2 cellular contexts compared by ENCODE assay signal in the genomic region with DNA sequence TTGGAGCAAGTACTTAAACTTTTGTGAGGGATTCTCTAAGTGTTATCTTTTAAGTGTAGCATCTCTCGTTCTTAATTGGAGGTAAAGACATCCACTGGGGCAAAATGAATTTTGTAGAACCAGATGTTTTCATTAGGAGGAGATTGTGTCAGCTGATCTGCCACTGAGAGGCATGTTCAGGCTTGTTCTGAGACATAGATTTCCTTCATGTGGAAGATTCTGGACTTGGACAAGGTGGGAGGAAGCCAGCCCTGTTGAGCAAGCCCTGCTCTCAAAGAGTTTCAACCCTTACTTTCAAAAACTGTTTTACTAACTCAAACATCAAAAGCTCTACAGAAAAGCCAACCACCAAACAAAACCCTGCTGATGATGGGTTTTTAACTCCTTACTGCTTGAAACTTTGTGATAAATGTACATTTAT.
TF ChIP-seq lines count a peak whose summit lies in the region.

No MANE protein-coding gene starts in this region.

TF ChIP-seq in K562, 482 proteins besides CTCF, POLR2A, EP300 and RAD21:
- TF ChIP-seq POLR3G (IDR thresholded peaks at IDR 0.05; ENCODE audit: extremely low read depth, insufficient read length, insufficient replicate concordance) (no peak), CSDE1 (IDR thresholded peaks at IDR 0.05) (no peak), CEBPG (CRISPR knock-in tag; IDR thresholded peaks at IDR 0.05) (no peak), CEBPG (tag; conservative IDR thresholded peaks at IDR 0.05 in 1 of 2, IDR thresholded peaks at IDR 0.05 in 1 of 2) (0 out of 4 replicates have a peak, but pooled peaks of 1 of the 2 experiments have one; percentile 16), CEBPB (tag; IDR thresholded peaks at IDR 0.05) (peak; percentile 24; the same call in 1 of the 2 replicates), ESRRA (IDR thresholded peaks at IDR 0.05; ENCODE audit: borderline replicate concordance, low read depth) (no peak), MCM3 (IDR thresholded peaks at IDR 0.05) (no peak), NCOA6 (IDR thresholded peaks at IDR 0.05) (no peak), GTF2F1 (IDR thresholded peaks at IDR 0.05; ENCODE audit: low read depth, low read length) (no peak), YY1 (IDR thresholded peaks at IDR 0.05; ENCODE audit: borderline replicate concordance in 1 of 3, control insufficient read depth in 1 of 3, extremely low read depth in 1 of 3, insufficient read depth in 3 of 3, insufficient read length in 1 of 3, insufficient replicate concordance in 2 of 3, low read depth in 1 of 3, low read length in 2 of 3) (no peak), TAL1 (IDR thresholded peaks at IDR 0.05) (no peak), TCF3 (CRISPR knock-in tag; IDR thresholded peaks at IDR 0.05) (no peak)
- TF ChIP-seq, protein P1, sequence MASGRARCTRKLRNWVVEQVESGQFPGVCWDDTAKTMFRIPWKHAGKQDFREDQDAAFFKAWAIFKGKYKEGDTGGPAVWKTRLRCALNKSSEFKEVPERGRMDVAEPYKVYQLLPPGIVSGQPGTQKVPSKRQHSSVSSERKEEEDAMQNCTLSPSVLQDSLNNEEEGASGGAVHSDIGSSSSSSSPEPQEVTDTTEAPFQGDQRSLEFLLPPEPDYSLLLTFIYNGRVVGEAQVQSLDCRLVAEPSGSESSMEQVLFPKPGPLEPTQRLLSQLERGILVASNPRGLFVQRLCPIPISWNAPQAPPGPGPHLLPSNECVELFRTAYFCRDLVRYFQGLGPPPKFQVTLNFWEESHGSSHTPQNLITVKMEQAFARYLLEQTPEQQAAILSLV (tag; IDR thresholded peaks at IDR 0.05) = no peak
- TF ChIP-seq, protein P2, sequence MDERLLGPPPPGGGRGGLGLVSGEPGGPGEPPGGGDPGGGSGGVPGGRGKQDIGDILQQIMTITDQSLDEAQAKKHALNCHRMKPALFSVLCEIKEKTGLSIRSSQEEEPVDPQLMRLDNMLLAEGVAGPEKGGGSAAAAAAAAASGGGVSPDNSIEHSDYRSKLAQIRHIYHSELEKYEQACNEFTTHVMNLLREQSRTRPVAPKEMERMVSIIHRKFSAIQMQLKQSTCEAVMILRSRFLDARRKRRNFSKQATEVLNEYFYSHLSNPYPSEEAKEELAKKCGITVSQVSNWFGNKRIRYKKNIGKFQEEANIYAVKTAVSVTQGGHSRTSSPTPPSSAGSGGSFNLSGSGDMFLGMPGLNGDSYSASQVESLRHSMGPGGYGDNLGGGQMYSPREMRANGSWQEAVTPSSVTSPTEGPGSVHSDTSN (CRISPR knock-in tag; IDR thresholded peaks at IDR 0.05; ENCODE audit: low read depth) = no peak
- TF ChIP-seq, protein P2 (tag; conservative IDR thresholded peaks at IDR 0.05; ENCODE audit: low read depth) = 0 out of 2 replicates have a peak, but pooled peaks have one; percentile 12
- TF ChIP-seq, protein P3, sequence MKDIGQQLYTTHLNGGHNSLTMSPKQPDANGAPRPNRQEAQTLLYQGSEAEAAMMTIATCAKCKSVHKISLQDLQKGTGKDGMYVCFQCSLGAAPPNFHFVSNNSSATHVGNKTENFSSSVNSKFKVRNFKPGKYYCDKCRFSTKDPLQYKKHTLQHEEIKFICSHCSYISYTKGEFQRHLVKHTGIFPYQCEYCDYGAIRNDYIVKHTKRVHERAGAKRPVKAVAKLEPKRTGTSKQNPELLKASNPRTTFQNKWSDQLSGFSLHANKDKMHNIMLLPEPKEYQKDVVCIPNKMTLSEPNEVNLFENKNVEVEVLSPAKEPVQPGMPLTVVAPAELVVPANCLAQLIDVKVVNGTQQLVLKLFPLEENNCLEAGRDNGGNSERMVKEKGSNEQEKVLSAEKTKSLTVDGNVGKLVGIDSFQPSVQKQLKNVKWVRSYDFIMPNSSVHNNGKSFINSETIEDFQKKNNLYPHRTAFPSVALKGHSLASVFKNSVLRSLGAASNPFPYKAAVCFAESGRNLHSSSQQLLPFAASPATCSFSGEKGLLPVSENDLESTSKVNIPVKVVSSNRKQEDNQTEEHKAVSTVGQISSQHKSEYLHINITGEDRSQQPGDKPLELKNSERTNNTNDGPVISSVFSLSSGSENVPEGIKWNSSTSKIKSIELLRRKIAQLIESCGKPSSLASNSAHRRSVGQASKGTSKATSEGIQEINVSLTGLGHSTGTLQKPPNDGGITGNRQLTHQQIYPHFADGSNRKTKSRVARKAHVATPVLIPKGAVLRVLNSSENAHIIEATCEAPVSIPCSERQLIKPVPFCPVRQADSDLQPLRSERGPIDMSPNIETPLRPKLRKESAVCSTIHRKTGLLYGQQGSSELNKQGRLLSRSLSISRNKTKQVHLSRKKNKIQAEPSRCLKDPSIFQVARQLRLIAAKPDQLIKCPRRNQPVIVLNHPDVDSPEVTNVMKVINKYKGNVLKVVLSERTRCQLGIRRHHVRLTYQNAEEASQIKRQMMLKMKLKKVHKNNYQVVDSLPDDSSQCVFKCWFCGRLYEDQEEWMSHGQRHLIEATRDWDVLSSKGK (CRISPR knock-in tag; IDR thresholded peaks at IDR 0.05) = no peak
- TF ChIP-seq, protein P4, sequence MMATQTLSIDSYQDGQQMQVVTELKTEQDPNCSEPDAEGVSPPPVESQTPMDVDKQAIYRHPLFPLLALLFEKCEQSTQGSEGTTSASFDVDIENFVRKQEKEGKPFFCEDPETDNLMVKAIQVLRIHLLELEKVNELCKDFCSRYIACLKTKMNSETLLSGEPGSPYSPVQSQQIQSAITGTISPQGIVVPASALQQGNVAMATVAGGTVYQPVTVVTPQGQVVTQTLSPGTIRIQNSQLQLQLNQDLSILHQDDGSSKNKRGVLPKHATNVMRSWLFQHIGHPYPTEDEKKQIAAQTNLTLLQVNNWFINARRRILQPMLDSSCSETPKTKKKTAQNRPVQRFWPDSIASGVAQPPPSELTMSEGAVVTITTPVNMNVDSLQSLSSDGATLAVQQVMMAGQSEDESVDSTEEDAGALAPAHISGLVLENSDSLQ (IDR thresholded peaks at IDR 0.05) = no peak

TF ChIP-seq in HepG2, 621 proteins besides CTCF, POLR2A, EP300 and RAD21 (continues in another document):
- TF ChIP-seq RBFOX2 (IDR thresholded peaks at IDR 0.05; ENCODE audit: low read depth, low read length) (0 out of 2 replicates have a peak, but pooled peaks have one; percentile 25), THAP11 (CRISPR knock-in tag; IDR thresholded peaks at IDR 0.05) (0 out of 2 replicates have a peak, but pooled peaks have one; percentile 16), TP53 (CRISPR knock-in tag; conservative IDR thresholded peaks at IDR 0.05) (peak; percentile 99), ZNF605 (CRISPR knock-in tag; IDR thresholded peaks at IDR 0.05) (0 out of 2 replicates have a peak, but pooled peaks have one; percentile 28), ZKSCAN8 (CRISPR knock-in tag; IDR thresholded peaks at IDR 0.05; ENCODE audit: borderline replicate concordance) (no peak), RARA (CRISPR knock-in tag; IDR thresholded peaks at IDR 0.05) (no peak; the same call in 1 of the 2 replicates), ZNF652 (CRISPR knock-in tag; IDR thresholded peaks at IDR 0.05; ENCODE audit: borderline replicate concordance, low read depth) (peak; percentile 84), NCOA2 (CRISPR knock-in tag; IDR thresholded peaks at IDR 0.05) (0 out of 2 replicates have a peak, but pooled peaks have one; percentile 21), SNRNP70 (IDR thresholded peaks at IDR 0.05; ENCODE audit: low read depth, low read length) (no peak), ETV6 (CRISPR knock-in tag; conservative IDR thresholded peaks at IDR 0.05) (no peak), NRL (CRISPR knock-in tag; IDR thresholded peaks at IDR 0.05; ENCODE audit: borderline replicate concordance) (no peak), TERF1 (CRISPR knock-in tag; IDR thresholded peaks at IDR 0.05) (no peak), GFI1 (CRISPR knock-in tag; IDR thresholded peaks at IDR 0.05; ENCODE audit: borderline replicate concordance) (no peak), CEBPB (IDR thresholded peaks at IDR 0.05; ENCODE audit: borderline replicate concordance, low read depth, low read length) (peak; percentile 21; the same call in 1 of the 2 replicates), IRF1 (CRISPR knock-in tag; IDR thresholded peaks at IDR 0.05; ENCODE audit: low read depth) (no peak), NKX3-1 (CRISPR knock-in tag; IDR thresholded peaks at IDR 0.05) (no peak), TOPORS (CRISPR knock-in tag; IDR thresholded peaks at IDR 0.05) (no peak), SPEN (CRISPR knock-in tag; IDR thresholded peaks at IDR 0.05; ENCODE audit: low read depth) (no peak), GATAD2A (CRISPR knock-in tag; IDR thresholded peaks at IDR 0.05) (peak; percentile 46; the same call in 1 of the 2 replicates), HOXA3 (CRISPR knock-in tag; IDR thresholded peaks at IDR 0.05) (0 out of 2 replicates have a peak, but pooled peaks have one; percentile 18), ISX (CRISPR knock-in tag; conservative IDR thresholded peaks at IDR 0.05) (no peak), ZNF597 (CRISPR knock-in tag; IDR thresholded peaks at IDR 0.05) (no peak), CBX5 (CRISPR knock-in tag; IDR thresholded peaks at IDR 0.05; ENCODE audit: borderline replicate concordance) (no peak), ZNF569 (CRISPR knock-in tag; IDR thresholded peaks at IDR 0.05; ENCODE audit: borderline replicate concordance) (no peak), ZNF331 (CRISPR knock-in tag; IDR thresholded peaks at IDR 0.05) (0 out of 2 replicates have a peak, but pooled peaks have one; percentile 35), ZNF703 (CRISPR knock-in tag; IDR thresholded peaks at IDR 0.05; ENCODE audit: borderline replicate concordance) (no peak)
- TF ChIP-seq, protein P5, sequence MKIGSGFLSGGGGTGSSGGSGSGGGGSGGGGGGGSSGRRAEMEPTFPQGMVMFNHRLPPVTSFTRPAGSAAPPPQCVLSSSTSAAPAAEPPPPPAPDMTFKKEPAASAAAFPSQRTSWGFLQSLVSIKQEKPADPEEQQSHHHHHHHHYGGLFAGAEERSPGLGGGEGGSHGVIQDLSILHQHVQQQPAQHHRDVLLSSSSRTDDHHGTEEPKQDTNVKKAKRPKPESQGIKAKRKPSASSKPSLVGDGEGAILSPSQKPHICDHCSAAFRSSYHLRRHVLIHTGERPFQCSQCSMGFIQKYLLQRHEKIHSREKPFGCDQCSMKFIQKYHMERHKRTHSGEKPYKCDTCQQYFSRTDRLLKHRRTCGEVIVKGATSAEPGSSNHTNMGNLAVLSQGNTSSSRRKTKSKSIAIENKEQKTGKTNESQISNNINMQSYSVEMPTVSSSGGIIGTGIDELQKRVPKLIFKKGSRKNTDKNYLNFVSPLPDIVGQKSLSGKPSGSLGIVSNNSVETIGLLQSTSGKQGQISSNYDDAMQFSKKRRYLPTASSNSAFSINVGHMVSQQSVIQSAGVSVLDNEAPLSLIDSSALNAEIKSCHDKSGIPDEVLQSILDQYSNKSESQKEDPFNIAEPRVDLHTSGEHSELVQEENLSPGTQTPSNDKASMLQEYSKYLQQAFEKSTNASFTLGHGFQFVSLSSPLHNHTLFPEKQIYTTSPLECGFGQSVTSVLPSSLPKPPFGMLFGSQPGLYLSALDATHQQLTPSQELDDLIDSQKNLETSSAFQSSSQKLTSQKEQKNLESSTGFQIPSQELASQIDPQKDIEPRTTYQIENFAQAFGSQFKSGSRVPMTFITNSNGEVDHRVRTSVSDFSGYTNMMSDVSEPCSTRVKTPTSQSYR (CRISPR knock-in tag; IDR thresholded peaks at IDR 0.05; ENCODE audit: borderline replicate concordance) = no peak
- TF ChIP-seq, protein P6, sequence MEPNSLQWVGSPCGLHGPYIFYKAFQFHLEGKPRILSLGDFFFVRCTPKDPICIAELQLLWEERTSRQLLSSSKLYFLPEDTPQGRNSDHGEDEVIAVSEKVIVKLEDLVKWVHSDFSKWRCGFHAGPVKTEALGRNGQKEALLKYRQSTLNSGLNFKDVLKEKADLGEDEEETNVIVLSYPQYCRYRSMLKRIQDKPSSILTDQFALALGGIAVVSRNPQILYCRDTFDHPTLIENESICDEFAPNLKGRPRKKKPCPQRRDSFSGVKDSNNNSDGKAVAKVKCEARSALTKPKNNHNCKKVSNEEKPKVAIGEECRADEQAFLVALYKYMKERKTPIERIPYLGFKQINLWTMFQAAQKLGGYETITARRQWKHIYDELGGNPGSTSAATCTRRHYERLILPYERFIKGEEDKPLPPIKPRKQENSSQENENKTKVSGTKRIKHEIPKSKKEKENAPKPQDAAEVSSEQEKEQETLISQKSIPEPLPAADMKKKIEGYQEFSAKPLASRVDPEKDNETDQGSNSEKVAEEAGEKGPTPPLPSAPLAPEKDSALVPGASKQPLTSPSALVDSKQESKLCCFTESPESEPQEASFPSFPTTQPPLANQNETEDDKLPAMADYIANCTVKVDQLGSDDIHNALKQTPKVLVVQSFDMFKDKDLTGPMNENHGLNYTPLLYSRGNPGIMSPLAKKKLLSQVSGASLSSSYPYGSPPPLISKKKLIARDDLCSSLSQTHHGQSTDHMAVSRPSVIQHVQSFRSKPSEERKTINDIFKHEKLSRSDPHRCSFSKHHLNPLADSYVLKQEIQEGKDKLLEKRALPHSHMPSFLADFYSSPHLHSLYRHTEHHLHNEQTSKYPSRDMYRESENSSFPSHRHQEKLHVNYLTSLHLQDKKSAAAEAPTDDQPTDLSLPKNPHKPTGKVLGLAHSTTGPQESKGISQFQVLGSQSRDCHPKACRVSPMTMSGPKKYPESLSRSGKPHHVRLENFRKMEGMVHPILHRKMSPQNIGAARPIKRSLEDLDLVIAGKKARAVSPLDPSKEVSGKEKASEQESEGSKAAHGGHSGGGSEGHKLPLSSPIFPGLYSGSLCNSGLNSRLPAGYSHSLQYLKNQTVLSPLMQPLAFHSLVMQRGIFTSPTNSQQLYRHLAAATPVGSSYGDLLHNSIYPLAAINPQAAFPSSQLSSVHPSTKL (CRISPR knock-in tag; IDR thresholded peaks at IDR 0.05) = 0 out of 2 replicates have a peak, but pooled peaks have one; percentile 28
